Comparison of ENCODE assay signal across 31 cellular contexts in the genomic region with DNA sequence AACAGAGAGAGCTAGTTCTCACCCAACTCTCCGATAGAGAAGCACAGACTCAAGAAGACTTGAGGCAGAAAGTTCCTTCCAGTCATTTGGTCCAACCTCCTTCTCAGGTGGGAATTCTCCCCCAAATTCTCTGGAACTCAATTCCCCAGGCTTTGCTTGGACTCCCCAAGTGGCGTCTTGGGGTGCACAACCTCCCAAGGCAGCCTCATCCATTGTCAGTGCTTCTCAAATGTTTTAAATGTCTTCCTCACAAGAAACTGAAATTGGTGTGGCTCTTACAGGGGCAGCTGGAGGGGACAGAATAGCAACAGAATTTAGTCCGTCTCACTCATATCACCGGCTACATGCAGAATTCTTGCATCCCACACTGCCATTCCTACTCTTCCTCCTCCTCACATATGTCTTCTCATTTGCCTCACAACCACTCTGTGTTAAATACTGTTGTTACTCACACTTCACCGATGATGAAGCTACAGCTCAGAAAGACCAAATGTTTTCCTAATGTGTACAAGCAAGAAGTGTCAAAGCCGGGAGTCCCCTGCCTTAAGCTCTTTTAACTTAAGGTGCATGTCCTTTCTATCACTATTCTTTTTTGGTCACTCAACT.
A peak's percentile ranks its signal among the peaks of the same experiment; 100 is the strongest.
DNase-seq lines count a peak whose midpoint lies in the region; ATAC-seq and TF ChIP-seq lines count a peak whose summit lies in the region.
"Had no signal": no experiment of that assay in that cellular context is flagged by ENCODE, and none has a peak within 500 bp of the region (broad histone marks: within the 10 kb centered on the region; RNA-seq: fewer than 3 reads in every experiment).

No MANE protein-coding gene starts in this region.

- DNase-seq in activated T-cell treated with anti-CD3 and anti-CD28 coated beads, Interleukin-2, amount 50 U/mL, for 24 hours: no peak
- DNase-seq in activated T-cell treated with anti-CD3 and anti-CD28 coated beads for 4 hours: no peak
- no peak for DNase-seq in effector memory CD8-positive, alpha-beta T cell
- DNase-seq in LoVo (ENCODE audit: low spot score): no peak
- DNase-seq in SKM-1 treated with dmso at 0.1 percent for 144 hours (lab: John Stamatoyannopoulos, UW; ENCODE audit: unreplicated experiment): no peak
- no peak for DNase-seq in SIG-M5 treated with dmso at 0.1 percent for 504 hours (lab: John Stamatoyannopoulos, UW; ENCODE audit: unreplicated experiment)
- DNase-seq: activated CD4-positive, alpha-beta T cell treated with anti-CD3 and anti-CD28 coated beads for 4 hours; activated effector memory CD4-positive, alpha-beta T cell treated with anti-CD3 and anti-CD28 coated beads, Interleukin-2, amount 50 U/mL, for 16 hours; aorta; Caco-2; DMS53; GM23248; heart right ventricle; Kasumi-1; left ventricle myocardium superior; NCI-H1436; NCI-H2081 treated with DMSO at 0.1 percent for 48 hours; NCI-H2227 treated with DMSO at 0.1 percent for 48 hours; NCI-H526 treated with DMSO at 0.1 percent for 48 hours; PC-9; posterior cingulate gyrus; right cardiac atrium; SK-N-SH; stomach; T-helper 9 cell; tibial artery had no signal

- H3K36me3 Mint-ChIP-seq in activated T-cell treated with anti-CD3 and anti-CD28 coated beads, Interleukin-2, amount 50 U/mL, for 24 hours (ENCODE audit: low read depth): peaks cover 95% of the 10 kb centered on the region
- H3K36me3 Mint-ChIP-seq in effector memory CD8-positive, alpha-beta T cell (ENCODE audit: insufficient read depth): peaks cover 75% of the 10 kb centered on the region

- H3K4me1 Mint-ChIP-seq in activated T-cell treated with anti-CD3 and anti-CD28 coated beads, Interleukin-2, amount 50 U/mL, for 24 hours (ENCODE audit: low read depth): peaks cover 67% of the 10 kb centered on the region
- H3K4me1 Mint-ChIP-seq in effector memory CD8-positive, alpha-beta T cell (ENCODE audit: low read depth in 2 of 2): peaks cover 11 to 17% of the 10 kb centered on the region in 2 donors

- no peaks in the 10 kb centered on the region for H3K9me3 Mint-ChIP-seq in activated T-cell treated with anti-CD3 and anti-CD28 coated beads, Interleukin-2, amount 50 U/mL, for 24 hours
- H3K9me3 Mint-ChIP-seq in effector memory CD8-positive, alpha-beta T cell: no peaks in the 10 kb centered on the region

- no peak overlapping the region for H3K4me3 ChIP-seq in BLaER1
- H3K4me3 ChIP-seq: BLaER1 treated with 17β-estradiol and CSF1 and Interleukin-3, amounts not matched to agents 10 nM and 100 nM; GM23248; heart right ventricle; PC-9; smooth muscle cell; stomach; tibial artery; vagina had no signal

- H3K9me3 ChIP-seq in BLaER1: no peaks in the 10 kb centered on the region
- H3K9me3 ChIP-seq: BLaER1 treated with 17β-estradiol and CSF1 and Interleukin-3, amounts not matched to agents 10 nM and 100 nM; Caco-2; heart right ventricle; SK-N-SH; stomach; tibial artery; vagina had no signal

- peak; percentile 31 for TF ChIP-seq POLR2A in GM18951 (IDR thresholded peaks at IDR 0.05; ENCODE audit: extremely low read depth, insufficient read depth, insufficient read length)

- no peak overlapping the region for H3K4me3 Mint-ChIP-seq in activated T-cell treated with anti-CD3 and anti-CD28 coated beads, Interleukin-2, amount 50 U/mL, for 24 hours
- H3K4me3 Mint-ChIP-seq in effector memory CD8-positive, alpha-beta T cell: no peak overlapping the region

- no peaks in the 10 kb centered on the region for H4K20me1 ChIP-seq in BLaER1
- H4K20me1 ChIP-seq: BLaER1 treated with 17β-estradiol and CSF1 and Interleukin-3, amounts not matched to agents 10 nM and 100 nM had no signal

- no peaks in the 10 kb centered on the region for H3K27me3 Mint-ChIP-seq in activated T-cell treated with anti-CD3 and anti-CD28 coated beads, Interleukin-2, amount 50 U/mL, for 24 hours
- no peaks in the 10 kb centered on the region for H3K27me3 Mint-ChIP-seq in effector memory CD8-positive, alpha-beta T cell

- H3K27me3 ChIP-seq in BLaER1: no peaks in the 10 kb centered on the region
- H3K27me3 ChIP-seq: BLaER1 treated with 17β-estradiol and CSF1 and Interleukin-3, amounts not matched to agents 10 nM and 100 nM; vagina had no signal

- peaks cover 97% of the 10 kb centered on the region for H3K36me3 ChIP-seq in BLaER1
- H3K36me3 ChIP-seq: heart right ventricle, stomach, tibial artery, vagina had no signal

- peaks cover 63% of the 10 kb centered on the region for H3K4me1 ChIP-seq in BLaER1
- H3K4me1 ChIP-seq: Caco-2, stomach, tibial artery, vagina had no signal

- peak overlapping the region; percentile 29; the same call in 1 of the 2 replicates for H3K27ac ChIP-seq in BLaER1
- H3K27ac ChIP-seq: BLaER1 treated with 17β-estradiol and CSF1 and Interleukin-3, amounts not matched to agents 10 nM and 100 nM; GM23248; heart right ventricle; PC-9; stomach; tibial artery; vagina had no signal

- H3K27ac Mint-ChIP-seq in activated T-cell treated with anti-CD3 and anti-CD28 coated beads, Interleukin-2, amount 50 U/mL, for 24 hours: peak overlapping the region; percentile 88
- H3K27ac Mint-ChIP-seq in effector memory CD8-positive, alpha-beta T cell: peak overlapping the region; percentile 70 to 71

- H3K4me2 ChIP-seq in BLaER1: no peak overlapping the region
- H3K4me2 ChIP-seq: PC-9, SK-N-SH, smooth muscle cell had no signal

- no peak overlapping the region for H3K9ac ChIP-seq in BLaER1
- H3K9ac ChIP-seq: BLaER1 treated with 17β-estradiol and CSF1 and Interleukin-3, amounts not matched to agents 10 nM and 100 nM; GM23248; SK-N-SH had no signal

- ATAC-seq in effector memory CD8-positive, alpha-beta T cell (replicated peaks): no peak
- ATAC-seq: heart right ventricle, left ventricle myocardium superior, right cardiac atrium had no signal

- in situ Hi-C loops in GM18951 (cut with MboI; ENCODE audit: low sequenced_read_pairs, unreplicated experiment): loop anchor here (25.0 kb wide), 1 partner anchor 525 kb away; the partner anchor contains the start of genes IGSF8 and KCNJ9
